ENCODE assay signal across 8 cellular contexts in the genomic region with DNA sequence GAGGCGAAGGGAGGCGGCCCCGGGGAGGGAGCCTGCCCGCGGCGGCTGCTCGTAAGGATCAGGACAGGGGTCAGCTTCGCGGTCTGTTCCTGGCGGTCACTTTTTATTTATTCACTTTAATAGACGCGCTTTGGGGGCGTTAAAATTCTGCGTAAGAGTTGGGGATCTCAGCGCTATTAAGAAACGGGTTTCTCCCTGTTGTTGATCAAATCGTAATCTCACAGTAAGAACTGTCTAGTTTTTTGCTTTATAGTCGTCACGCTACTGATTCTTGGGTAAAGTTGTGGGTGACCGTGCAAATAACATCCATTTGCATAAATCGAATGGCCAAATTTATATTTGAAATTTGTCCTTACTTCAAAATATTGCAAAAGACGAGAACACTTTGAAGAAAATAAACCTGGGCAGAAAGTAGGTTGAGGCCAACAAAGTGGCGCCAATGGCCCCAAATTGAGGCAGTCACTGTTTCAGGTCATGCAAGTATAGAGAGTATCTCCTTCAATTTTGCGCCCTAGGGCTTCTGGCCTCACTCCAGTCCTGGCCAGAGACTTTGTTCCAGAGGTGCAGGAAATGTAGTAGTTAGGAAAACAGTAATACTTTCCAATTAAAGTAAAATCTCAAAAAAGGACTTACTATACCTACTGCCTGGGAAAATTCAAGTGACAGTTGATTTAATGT. TPM values are rescaled to one million over a fixed set of nuclear protein-coding genes. Genes with fewer than 3 reads are reported as not detected.
DNase-seq lines count a peak whose midpoint lies in the region; ATAC-seq and TF ChIP-seq lines count a peak whose summit lies in the region.

No MANE protein-coding gene starts in this region.

- no peaks in the 10 kb centered on the region for H3K9me3 ChIP-seq in BLaER1
- no peaks in the 10 kb centered on the region for H3K9me3 ChIP-seq in left ventricle myocardium inferior (replicated peaks)

- H3K4me1 ChIP-seq in BLaER1 (peaks cover 34% of the 10 kb centered on the region), left ventricle myocardium inferior (peaks cover 48% of the 10 kb centered on the region), rectal smooth muscle tissue (ENCODE audit: control insufficient read depth, insufficient read depth, low read length) (peaks cover 11% of the 10 kb centered on the region)

- intact Hi-C loops in activated T-helper 1 cell treated with anti-CD3 and anti-CD28 coated beads, Interleukin-12 subunit alpha, Interleukin-12 subunit beta, Interleukin-2, Interleukin-4 antibody, amounts not matched to agents 30 ng/mL and 10 ng/mL and 1 ng/mL, durations not matched to agents 14 hours and 24 hours and 36 hours (cut with micrococcal nuclease), result loop anchor here (1.0 to 10.0 kb wide), 13 partner anchors 23 to 1706 kb away; partner anchors contain the start of genes FBXO5, MTRF1L, NUP43 and PCMT1
- intact Hi-C loops in left ventricle myocardium inferior (cut with micrococcal nuclease), result no loop called here

- peaks cover 36% of the 10 kb centered on the region for H3K4me1 Mint-ChIP-seq in activated T-helper 1 cell treated with anti-CD3 and anti-CD28 coated beads, Interleukin-12 subunit alpha, Interleukin-12 subunit beta, Interleukin-2, Interleukin-4 antibody, amounts not matched to agents 30 ng/mL and 10 ng/mL and 1 ng/mL, durations not matched to agents 14 hours and 24 hours and 36 hours (ENCODE audit: low read depth)

- no peaks in the 10 kb centered on the region for H3K9me3 Mint-ChIP-seq in activated T-helper 1 cell treated with anti-CD3 and anti-CD28 coated beads, Interleukin-12 subunit alpha, Interleukin-12 subunit beta, Interleukin-2, Interleukin-4 antibody, amounts not matched to agents 30 ng/mL and 10 ng/mL and 1 ng/mL, durations not matched to agents 14 hours and 24 hours and 36 hours

- H3K9ac ChIP-seq in BLaER1, result peak overlapping the region; percentile 89
- peak overlapping the region; percentile 78 for H3K9ac ChIP-seq in rectal smooth muscle tissue (ENCODE audit: low read length)

- H3K36me3 ChIP-seq in BLaER1 (no peaks in the 10 kb centered on the region), left ventricle myocardium inferior (no peaks in the 10 kb centered on the region), rectal smooth muscle tissue (ENCODE audit: control insufficient read depth, insufficient read depth, low read length) (peaks cover 1% of the 10 kb centered on the region)

- DNase-seq in HL-60 (ENCODE audit: low read depth in 1 of 2, low spot score in 1 of 2) (no peak), left ventricle myocardium inferior (peak; percentile 32)
- no peak for DNase-seq in activated T-helper 1 cell treated with anti-CD3 and anti-CD28 coated beads, Interleukin-12 subunit alpha, Interleukin-12 subunit beta, Interleukin-2, Interleukin-4 antibody, amounts not matched to agents 30 ng/mL and 10 ng/mL and 1 ng/mL, durations not matched to agents 14 hours and 24 hours and 36 hours (ENCODE audit: low spot score)

- H3K4me3 Mint-ChIP-seq in activated T-helper 1 cell treated with anti-CD3 and anti-CD28 coated beads, Interleukin-12 subunit alpha, Interleukin-12 subunit beta, Interleukin-2, Interleukin-4 antibody, amounts not matched to agents 30 ng/mL and 10 ng/mL and 1 ng/mL, durations not matched to agents 14 hours and 24 hours and 36 hours, result peak overlapping the region; percentile 97

- H3K27me3 Mint-ChIP-seq in activated T-helper 1 cell treated with anti-CD3 and anti-CD28 coated beads, Interleukin-12 subunit alpha, Interleukin-12 subunit beta, Interleukin-2, Interleukin-4 antibody, amounts not matched to agents 30 ng/mL and 10 ng/mL and 1 ng/mL, durations not matched to agents 14 hours and 24 hours and 36 hours (ENCODE audit: insufficient read depth), result peaks cover 4% of the 10 kb centered on the region

- H3K36me3 Mint-ChIP-seq in activated T-helper 1 cell treated with anti-CD3 and anti-CD28 coated beads, Interleukin-12 subunit alpha, Interleukin-12 subunit beta, Interleukin-2, Interleukin-4 antibody, amounts not matched to agents 30 ng/mL and 10 ng/mL and 1 ng/mL, durations not matched to agents 14 hours and 24 hours and 36 hours (ENCODE audit: low read depth), result peaks cover 14% of the 10 kb centered on the region

- peak overlapping the region; percentile 80 for H3K27ac Mint-ChIP-seq in activated T-helper 1 cell treated with anti-CD3 and anti-CD28 coated beads, Interleukin-12 subunit alpha, Interleukin-12 subunit beta, Interleukin-2, Interleukin-4 antibody, amounts not matched to agents 30 ng/mL and 10 ng/mL and 1 ng/mL, durations not matched to agents 14 hours and 24 hours and 36 hours

- TF ChIP-seq CTCF in HL-60 (IDR thresholded peaks at IDR 0.05; ENCODE audit: insufficient read depth, low read length), result no peak
- TF ChIP-seq CTCF in left ventricle myocardium inferior (IDR thresholded peaks at IDR 0.05; ENCODE audit: borderline replicate concordance), result no peak

- H3K27ac ChIP-seq in BLaER1, result peak overlapping the region; percentile 85
- H3K27ac ChIP-seq in HL-60 (replicated peaks), result peak overlapping the region; percentile 71
- peak overlapping the region; percentile 96 for H3K27ac ChIP-seq in left ventricle myocardium inferior (replicated peaks)
- peak overlapping the region; percentile 88 for H3K27ac ChIP-seq in rectal smooth muscle tissue (ENCODE audit: low read depth, low read length)

- no peak for ATAC-seq in GM21447 (IDR thresholded peaks at IDR 0.05; ENCODE audit: unreplicated experiment)
- ATAC-seq in HG02588 (IDR thresholded peaks at IDR 0.05; ENCODE audit: unreplicated experiment), result no peak
- no peak for ATAC-seq in GM19463 (IDR thresholded peaks at IDR 0.05; ENCODE audit: unreplicated experiment)

- peak overlapping the region; percentile 90 for H3K4me2 ChIP-seq in BLaER1

- H3K27me3 ChIP-seq in BLaER1 (no peaks in the 10 kb centered on the region), HL-60 (ENCODE audit: insufficient read depth, poor library complexity, severe bottlenecking) (no peaks in the 10 kb centered on the region), left ventricle myocardium inferior (ENCODE audit: low read depth) (no peaks in the 10 kb centered on the region), rectal smooth muscle tissue (ENCODE audit: control insufficient read depth, insufficient read depth, low read length) (no peaks in the 10 kb centered on the region)

- H3K4me3 ChIP-seq in BLaER1, result peak overlapping the region; percentile 79
- H3K4me3 ChIP-seq in HL-60 (replicated peaks; ENCODE audit: insufficient read depth, low read length), result peak overlapping the region; percentile 56
- H3K4me3 ChIP-seq in left ventricle myocardium inferior, result peak overlapping the region; percentile 86
- peak overlapping the region; percentile 75 for H3K4me3 ChIP-seq in rectal smooth muscle tissue (ENCODE audit: low read length)

- no peaks in the 10 kb centered on the region for H4K20me1 ChIP-seq in BLaER1

RNA-seq across cellular contexts. Expression of gene RMND1, which starts 1.0 kb away (rescaled TPM):
- total RNA-seq in activated T-helper 1 cell treated with anti-CD3 and anti-CD28 coated beads, Interleukin-12 subunit alpha, Interleukin-12 subunit beta, Interleukin-2, Interleukin-4 antibody, amounts not matched to agents 30 ng/mL and 10 ng/mL and 1 ng/mL, durations not matched to agents 14 hours and 24 hours and 36 hours, result 20.0 and 20.5 TPM in 2 replicates
- total RNA-seq in left ventricle myocardium inferior, result 17.3 TPM

RNA-seq across cellular contexts. Expression of gene CCDC170, which starts 40.9 kb away (rescaled TPM):
- total RNA-seq in activated T-helper 1 cell treated with anti-CD3 and anti-CD28 coated beads, Interleukin-12 subunit alpha, Interleukin-12 subunit beta, Interleukin-2, Interleukin-4 antibody, amounts not matched to agents 30 ng/mL and 10 ng/mL and 1 ng/mL, durations not matched to agents 14 hours and 24 hours and 36 hours, result 0.15 TPM in 1 of 2 replicates, not detected in the other
- 0.36 TPM for total RNA-seq in left ventricle myocardium inferior
